1 cellular context compared by ENCODE assay signal in the genomic region with DNA sequence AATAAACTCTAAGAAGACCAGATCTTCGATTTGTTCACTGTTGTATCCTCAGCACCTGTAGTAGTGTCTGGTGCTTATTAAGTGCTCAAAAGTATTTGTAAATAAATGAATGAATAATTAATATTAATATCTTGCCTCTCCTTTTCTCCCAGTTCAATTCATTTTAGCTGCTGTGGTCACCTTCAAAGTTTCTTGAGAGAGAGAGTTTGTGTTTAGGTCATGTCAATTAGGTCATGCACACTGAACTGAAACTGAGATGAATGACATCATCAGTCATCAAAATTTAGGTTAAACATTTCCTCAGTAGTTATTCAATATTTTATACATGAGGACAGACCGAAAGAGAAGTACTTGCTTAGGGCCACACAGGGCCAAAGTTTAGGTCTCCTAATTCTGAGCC.
TF ChIP-seq lines count a peak whose summit lies in the region.

No MANE protein-coding gene starts in this region.

TF ChIP-seq in HepG2, 621 proteins besides CTCF, POLR2A, EP300 and RAD21 (continued from another document):
- TF ChIP-seq GABPA (IDR thresholded peaks at IDR 0.05; ENCODE audit: low read depth, low read length) (no peak), GABPA (CRISPR knock-in tag; IDR thresholded peaks at IDR 0.05; ENCODE audit: low read depth) (no peak), FOXP1 (IDR thresholded peaks at IDR 0.05) (no peak), FOXP1 (CRISPR knock-in tag; IDR thresholded peaks at IDR 0.05) (no peak), U2AF1 (optimal IDR thresholded peaks at IDR 0.05; ENCODE audit: low read depth, low read length) (no peak), CREB1 (IDR thresholded peaks at IDR 0.05) (0 out of 2 replicates have a peak, but pooled peaks have one; percentile 31), CREB1 (CRISPR knock-in tag; IDR thresholded peaks at IDR 0.05) (no peak), EEA1 (CRISPR knock-in tag; IDR thresholded peaks at IDR 0.05; ENCODE audit: borderline replicate concordance) (no peak)
